16 cellular contexts compared by ENCODE assay signal in genomic region chr4:48664938-48665337, GRCh38.
A peak's percentile ranks its signal among the peaks of the same experiment; 100 is the strongest.
DNase-seq lines count a peak whose midpoint lies in the region; ATAC-seq and TF ChIP-seq lines count a peak whose summit lies in the region.
"Had no signal": no experiment of that assay in that cellular context is flagged by ENCODE, and none has a peak within 500 bp of the region (broad histone marks: within the 10 kb centered on the region; RNA-seq: fewer than 3 reads in every experiment).

No MANE protein-coding gene starts in this region.

- H3K27me3 Mint-ChIP-seq in progenitor cell of endocrine pancreas, result no peaks in the 10 kb centered on the region

- no peaks in the 10 kb centered on the region for H3K9me3 ChIP-seq in RWPE2 (ENCODE audit: severe bottlenecking)
- H3K9me3 ChIP-seq in hepatocyte (ENCODE audit: low read depth), result no peaks in the 10 kb centered on the region
- H3K9me3 ChIP-seq in smooth muscle cell (replicated peaks; ENCODE audit: low read depth), result no peaks in the 10 kb centered on the region
- H3K9me3 ChIP-seq: SJCRH30 had no signal

- H3K79me2 ChIP-seq in hepatocyte (peaks cover 34% of the 10 kb centered on the region), smooth muscle cell (ENCODE audit: low read depth) (peaks cover 35% of the 10 kb centered on the region)

- no peaks in the 10 kb centered on the region for H3K9me3 Mint-ChIP-seq in progenitor cell of endocrine pancreas (ENCODE audit: low read depth)
- H3K9me3 Mint-ChIP-seq: HFFc6 had no signal

- H3K4me1 ChIP-seq in RWPE2 (ENCODE audit: insufficient read depth, poor library complexity, severe bottlenecking) (peaks cover 47% of the 10 kb centered on the region), hepatocyte (ENCODE audit: insufficient read depth) (peaks cover 12% of the 10 kb centered on the region), smooth muscle cell (ENCODE audit: low read depth) (no peaks in the 10 kb centered on the region)
- H3K4me1 ChIP-seq: SJCRH30 had no signal

- H4K20me1 ChIP-seq in hepatocyte (ENCODE audit: insufficient read depth, poor library complexity, severe bottlenecking), result no peaks in the 10 kb centered on the region
- H4K20me1 ChIP-seq in smooth muscle cell (ENCODE audit: low read depth), result peaks cover 72% of the 10 kb centered on the region

- no peaks in the 10 kb centered on the region for H3K9me2 ChIP-seq in hepatocyte (replicated peaks; ENCODE audit: insufficient read depth)

- ATAC-seq in RWPE2 (ENCODE audit: low read depth) (peak; percentile 57), GM21526 (IDR thresholded peaks at IDR 0.05; ENCODE audit: low FRiP score, unreplicated experiment) (no peak), HG03108 (IDR thresholded peaks at IDR 0.05; ENCODE audit: unreplicated experiment) (no peak)

- TF ChIP-seq CTCF in RWPE2 (IDR thresholded peaks at IDR 0.05; ENCODE audit: poor library complexity, severe bottlenecking), result no peak
- no peak for TF ChIP-seq CTCF in hepatocyte (IDR thresholded peaks at IDR 0.05; ENCODE audit: poor library complexity)
- TF ChIP-seq CTCF in smooth muscle cell (IDR thresholded peaks at IDR 0.05; ENCODE audit: borderline replicate concordance, insufficient read depth, poor library complexity, severe bottlenecking), result no peak
- TF ChIP-seq CTCF in progenitor cell of endocrine pancreas (IDR thresholded peaks at IDR 0.05; ENCODE audit: unreplicated experiment), result no peak

- no peak overlapping the region for H3K27ac Mint-ChIP-seq in progenitor cell of endocrine pancreas
- H3K27ac Mint-ChIP-seq: HFFc6 had no signal

- H3K4me3 Mint-ChIP-seq in progenitor cell of endocrine pancreas (ENCODE audit: low read depth), result no peak overlapping the region
- H3K4me3 Mint-ChIP-seq: HFFc6 had no signal

- peaks cover 6% of the 10 kb centered on the region for H3K36me3 Mint-ChIP-seq in progenitor cell of endocrine pancreas (ENCODE audit: insufficient read depth)

- no peak overlapping the region for H3K9ac ChIP-seq in smooth muscle cell (ENCODE audit: low read depth)

- H3K27ac ChIP-seq in RWPE2 (ENCODE audit: poor library complexity, severe bottlenecking), result peak overlapping the region; percentile 64
- peak overlapping the region; percentile 46 for H3K27ac ChIP-seq in hepatocyte
- peak overlapping the region; percentile 7 for H3K27ac ChIP-seq in smooth muscle cell (ENCODE audit: low read depth)
- H3K27ac ChIP-seq: C4-2B, SJCRH30 had no signal

- H3K27me3 ChIP-seq in RWPE2 (ENCODE audit: insufficient read depth, poor library complexity, severe bottlenecking) (no peaks in the 10 kb centered on the region), hepatocyte (no peaks in the 10 kb centered on the region), smooth muscle cell (ENCODE audit: low read depth) (no peaks in the 10 kb centered on the region)
- H3K27me3 ChIP-seq: SJCRH30 had no signal

- DNase-seq in LoVo (ENCODE audit: low spot score), result peak; percentile 53
- DNase-seq in RWPE2 (ENCODE audit: low spot score), result no peak
- no peak for DNase-seq in hepatocyte (ENCODE audit: low spot score)
- DNase-seq in smooth muscle cell (lab: John Stamatoyannopoulos, UW; ENCODE audit: unreplicated experiment), result no peak
- no peak for DNase-seq in progenitor cell of endocrine pancreas (ENCODE audit: low spot score, unreplicated experiment)
- DNase-seq: ACHN, AML-193, HFFc6, NCI-H1694 treated with DMSO at 0.1 percent for 48 hours, NCI-H510A, NCI-H82, PC-3, SJCRH30 had no signal

- H3K4me3 ChIP-seq in RWPE2 (ENCODE audit: severe bottlenecking) (no peak overlapping the region), hepatocyte (no peak overlapping the region), smooth muscle cell (no peak overlapping the region)
- H3K4me3 ChIP-seq: SJCRH30 had no signal

- H3K36me3 ChIP-seq in RWPE2 (ENCODE audit: low read depth) (no peaks in the 10 kb centered on the region), hepatocyte (replicated peaks; ENCODE audit: insufficient read depth, low read depth) (no peaks in the 10 kb centered on the region), smooth muscle cell (ENCODE audit: low read depth) (no peaks in the 10 kb centered on the region)
- H3K36me3 ChIP-seq: SJCRH30 had no signal

- H3K4me1 Mint-ChIP-seq in progenitor cell of endocrine pancreas (ENCODE audit: low read depth), result no peaks in the 10 kb centered on the region

- H3F3A ChIP-seq in smooth muscle cell (ENCODE audit: low read depth), result no peaks in the 10 kb centered on the region

- H3K4me2 ChIP-seq in hepatocyte (peak overlapping the region; percentile 37), smooth muscle cell (no peak overlapping the region)

- H2AFZ ChIP-seq in hepatocyte (no peak overlapping the region), smooth muscle cell (ENCODE audit: low read depth) (no peak overlapping the region)

Comparison
In these comparisons a context has a peak if more than half of its experiments do, and no peak if none do; other contexts are left out.
1. H3K27ac ChIP-seq: peak in every context shown above with its lines; median percentile 64 in RWPE2; 46 in hepatocyte; 7 in smooth muscle cell.